In the genomic region with DNA sequence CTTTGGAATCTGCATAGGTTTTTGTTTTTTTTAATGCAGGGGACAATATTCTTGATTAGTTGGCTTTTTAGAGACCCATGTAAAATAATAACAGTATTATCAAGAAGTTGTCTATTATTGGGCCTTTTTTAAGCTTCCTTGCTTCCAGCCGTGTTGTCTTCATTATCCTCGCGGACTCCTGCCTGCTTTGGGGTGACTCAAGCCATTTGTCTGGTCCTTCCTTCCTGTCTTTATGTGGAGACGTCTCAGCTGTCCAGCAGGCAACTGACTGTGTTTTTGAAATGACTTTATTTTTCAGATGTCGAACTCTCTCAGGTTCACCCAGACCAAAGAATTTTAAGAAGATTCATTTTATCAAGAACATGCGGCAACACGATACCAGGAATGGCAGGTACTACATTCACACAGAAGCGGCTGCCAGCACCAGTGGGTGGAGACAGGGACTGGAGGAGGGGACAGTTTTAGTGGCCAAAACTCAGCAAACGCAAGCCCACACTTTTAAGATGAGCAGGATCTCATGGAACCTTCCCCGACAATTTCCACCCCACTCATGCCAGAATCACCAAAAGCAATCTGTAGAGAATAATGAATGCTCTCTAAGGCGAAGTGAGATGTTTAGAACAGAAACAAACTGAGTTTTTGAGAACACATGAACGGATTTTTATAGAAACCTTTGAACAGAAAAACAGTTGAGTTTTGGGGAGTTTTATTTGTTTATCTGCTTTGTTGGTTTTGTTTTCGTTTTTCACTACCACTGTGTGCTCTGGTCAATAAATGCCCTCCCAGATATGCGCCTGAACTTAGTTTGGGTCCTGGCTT, we compare ENCODE assay signal across 12 cellular contexts. TPM values are rescaled to one million over a fixed set of nuclear protein-coding genes. Genes with fewer than 3 reads are reported as not detected.
A peak's percentile ranks its signal among the peaks of the same experiment; 100 is the strongest.
DNase-seq lines count a peak whose midpoint lies in the region; ATAC-seq and TF ChIP-seq lines count a peak whose summit lies in the region.
"Had no signal": no experiment of that assay in that cellular context is flagged by ENCODE, and none has a peak within 500 bp of the region (broad histone marks: within the 10 kb centered on the region; RNA-seq: fewer than 3 reads in every experiment).

No MANE protein-coding gene starts in this region.

- 63% methylated on average over 12 of the region's 14 CpGs for WGBS in mesenchymal stem cell

- no peaks in the 10 kb centered on the region for H3K27me3 ChIP-seq in breast epithelium
- H3K27me3 ChIP-seq in mesenchymal stem cell (ENCODE audit: control insufficient read depth in 1 of 2, insufficient read depth in 1 of 2, low read length in 2 of 2): no peaks in the 10 kb centered on the region
- no peaks in the 10 kb centered on the region for H3K27me3 ChIP-seq in uterus

- H3K4me3 ChIP-seq in breast epithelium (peak overlapping the region in 1 of 3 donors; percentile 19), mesenchymal stem cell (ENCODE audit: insufficient read depth in 1 of 2, low read depth in 1 of 2, low read length in 2 of 2) (peak overlapping the region in 1 of 2 experiments; percentile 54), uterus (no peak overlapping the region)

- no peak overlapping the region for H3K14ac ChIP-seq in mesenchymal stem cell (ENCODE audit: low read length in 2 of 2)

- peaks cover 4% of the 10 kb centered on the region for H3K36me3 Mint-ChIP-seq in MCF 10A (ENCODE audit: insufficient read depth, unreplicated experiment)
- peaks cover 27% of the 10 kb centered on the region for H3K36me3 Mint-ChIP-seq in endothelial cell (ENCODE audit: low read depth, unreplicated experiment)

- H2BK12ac ChIP-seq in mesenchymal stem cell (ENCODE audit: low read length in 2 of 2): peak overlapping the region; percentile 59 to 75

- no peak overlapping the region for H4K8ac ChIP-seq in mesenchymal stem cell (ENCODE audit: low read length)

- H3K27ac ChIP-seq in breast epithelium (peak overlapping the region; percentile 15 to 74), mesenchymal stem cell (ENCODE audit: low read length, poor library complexity, severe bottlenecking) (no peak overlapping the region), uterus (peak overlapping the region; percentile 53 to 67)

- peak overlapping the region in 1 of 2 experiments; percentile 28 for H3K18ac ChIP-seq in mesenchymal stem cell (ENCODE audit: low read depth in 1 of 2, low read length in 2 of 2)

- H2AFZ ChIP-seq in mesenchymal stem cell (ENCODE audit: low read depth, low read length): no peak overlapping the region

- peaks cover 3% of the 10 kb centered on the region for H3K79me1 ChIP-seq in mesenchymal stem cell (replicated peaks; ENCODE audit: low read length, poor library complexity, severe bottlenecking)

- POLR2A ChIA-PET in MCF 10A (lab: Yijun Ruan, JAX): no interaction called here

- H3K27ac Mint-ChIP-seq in MCF 10A (ENCODE audit: low read depth, unreplicated experiment): no peak overlapping the region
- H3K27ac Mint-ChIP-seq in endothelial cell (ENCODE audit: unreplicated experiment): peak overlapping the region; percentile 91
- H3K27ac Mint-ChIP-seq: activated CD4-positive, alpha-beta T cell treated with anti-CD3 and anti-CD28 coated beads for 36 hours; activated T-helper 17 cell treated with anti-CD3 and anti-CD28 coated beads, Interleukin-2, amount 50 U/mL, for 72 hours had no signal

- H3K4me1 Mint-ChIP-seq in MCF 10A (ENCODE audit: insufficient read depth, unreplicated experiment) (no peaks in the 10 kb centered on the region), endothelial cell (ENCODE audit: unreplicated experiment) (peaks cover 56% of the 10 kb centered on the region)
- H3K4me1 Mint-ChIP-seq: activated T-helper 17 cell treated with anti-CD3 and anti-CD28 coated beads, Interleukin-2, amount 50 U/mL, for 72 hours had no signal

- H3K23ac ChIP-seq in mesenchymal stem cell (ENCODE audit: low read length in 2 of 2): no peak overlapping the region

- H2BK120ac ChIP-seq in mesenchymal stem cell (ENCODE audit: low read depth, low read length): no peak overlapping the region

- CTCF ChIA-PET in MCF 10A (lab: Yijun Ruan, JAX): no interaction called here

- peak overlapping the region; percentile 7 for H2AK5ac ChIP-seq in mesenchymal stem cell (ENCODE audit: low read length, severe bottlenecking)

- no peaks in the 10 kb centered on the region for H3K9me3 ChIP-seq in breast epithelium
- H3K9me3 ChIP-seq in mesenchymal stem cell (ENCODE audit: control insufficient read depth, low read length): no peaks in the 10 kb centered on the region
- H3K9me3 ChIP-seq in uterus: no peaks in the 10 kb centered on the region

- H3K9ac ChIP-seq in mesenchymal stem cell (ENCODE audit: low read length): peak overlapping the region; percentile 74

- H2BK15ac ChIP-seq in mesenchymal stem cell (ENCODE audit: low read depth, poor library complexity, severe bottlenecking): no peak overlapping the region

- H3K4me1 ChIP-seq in breast epithelium: peaks cover 0 to 6% of the 10 kb centered on the region in 2 donors
- peaks cover 25% of the 10 kb centered on the region for H3K4me1 ChIP-seq in mesenchymal stem cell (ENCODE audit: control insufficient read depth, insufficient read depth, low read depth, low read length)
- H3K4me1 ChIP-seq in uterus: peaks cover 12 to 13% of the 10 kb centered on the region in 2 donors

- H3K4me3 Mint-ChIP-seq in MCF 10A (ENCODE audit: unreplicated experiment) (no peak overlapping the region), endothelial cell (ENCODE audit: unreplicated experiment) (peak overlapping the region; percentile 21)
- H3K4me3 Mint-ChIP-seq: activated CD4-positive, alpha-beta T cell treated with anti-CD3 and anti-CD28 coated beads for 36 hours; activated T-helper 17 cell treated with anti-CD3 and anti-CD28 coated beads, Interleukin-2, amount 50 U/mL, for 72 hours had no signal

- no peaks in the 10 kb centered on the region for H3K36me3 ChIP-seq in breast epithelium
- peaks cover 21 to 61% of the 10 kb centered on the region in 2 experiments for H3K36me3 ChIP-seq in mesenchymal stem cell (ENCODE audit: control insufficient read depth in 1 of 2, insufficient read depth in 2 of 2, low read depth in 1 of 2, low read length in 2 of 2)
- no peaks in the 10 kb centered on the region for H3K36me3 ChIP-seq in uterus

- no peaks in the 10 kb centered on the region for H3K9me3 Mint-ChIP-seq in MCF 10A (ENCODE audit: unreplicated experiment)
- H3K9me3 Mint-ChIP-seq in endothelial cell (ENCODE audit: unreplicated experiment): no peaks in the 10 kb centered on the region
- H3K9me3 Mint-ChIP-seq: activated T-helper 17 cell treated with anti-CD3 and anti-CD28 coated beads, Interleukin-2, amount 50 U/mL, for 72 hours had no signal

- peak in 1 of 2 donors; percentile 45 for DNase-seq in breast epithelium (ENCODE audit: low spot score in 2 of 2)
- no peak for DNase-seq in MCF 10A (ENCODE audit: unreplicated experiment)
- no peak for DNase-seq in endothelial cell (ENCODE audit: low spot score)
- peak; percentile 69 for DNase-seq in mesenchymal stem cell
- DNase-seq in uterus: no peak
- no peak for DNase-seq in NCI-H446 (lab: John Stamatoyannopoulos, UW)
- no peak for DNase-seq in NCI-H1436 (lab: John Stamatoyannopoulos, UW)
- DNase-seq: activated CD4-positive, alpha-beta T cell treated with anti-CD3 and anti-CD28 coated beads for 36 hours; DMS153; hippocampal formation had no signal

- BruUV-seq in MCF 10A (replicated peaks; lab: Mats Ljungman, UMichigan): no TSS peak

- no peak for ATAC-seq in HG03025 (IDR thresholded peaks at IDR 0.05; ENCODE audit: low FRiP score, unreplicated experiment)
- ATAC-seq: activated CD4-positive, alpha-beta T cell treated with anti-CD3 and anti-CD28 coated beads for 36 hours had no signal

- TF ChIP-seq CTCF in breast epithelium (IDR thresholded peaks at IDR 0.05) (no peak), MCF 10A (IDR thresholded peaks at IDR 0.05; ENCODE audit: unreplicated experiment) (no peak), endothelial cell (IDR thresholded peaks at IDR 0.05; ENCODE audit: unreplicated experiment) (no peak), uterus (IDR thresholded peaks at IDR 0.05) (no peak)

- TF ChIP-seq POLR2A in breast epithelium (IDR thresholded peaks at IDR 0.05) (no peak), uterus (IDR thresholded peaks at IDR 0.05) (no peak)

- no peak overlapping the region for H4K91ac ChIP-seq in mesenchymal stem cell (ENCODE audit: low read length)

- no peak overlapping the region for H3K4ac ChIP-seq in mesenchymal stem cell (ENCODE audit: low read depth in 1 of 2, low read length in 2 of 2)

- intact Hi-C loops in breast epithelium (cut with DNase I; ENCODE audit: low total_unique reads) (no loop called here), MCF 10A (cut with micrococcal nuclease) (no loop called here), uterus (cut with DNase I; ENCODE audit: low total_unique reads) (no loop called here)

- H3K27me3 Mint-ChIP-seq in MCF 10A (ENCODE audit: insufficient read depth, unreplicated experiment) (no peaks in the 10 kb centered on the region), endothelial cell (ENCODE audit: unreplicated experiment) (peaks cover 5% of the 10 kb centered on the region)
- H3K27me3 Mint-ChIP-seq: activated CD4-positive, alpha-beta T cell treated with anti-CD3 and anti-CD28 coated beads for 36 hours; activated T-helper 17 cell treated with anti-CD3 and anti-CD28 coated beads, Interleukin-2, amount 50 U/mL, for 72 hours had no signal

- no peak overlapping the region for H3K4me2 ChIP-seq in mesenchymal stem cell (ENCODE audit: low read length, poor library complexity, severe bottlenecking)

- no peak overlapping the region for H2BK5ac ChIP-seq in mesenchymal stem cell (ENCODE audit: low read depth, low read length, poor library complexity, severe bottlenecking)

RNA-seq across cellular contexts. Expression of a gene that starts 59.1 kb away (rescaled TPM):
- 10 to 100 TPM; 18.1 to 28.7 (median 22.3) TPM for total RNA-seq in breast epithelium
- 3.2 and 3.7 TPM in 2 replicates for total RNA-seq in MCF 10A (2022)
- 24.9 TPM for total RNA-seq in endothelial cell (ENCODE audit: unreplicated experiment)
- 8.1 TPM for polyA plus RNA-seq in mesenchymal stem cell (2013, experiment 1 of 2)
- polyA plus RNA-seq in mesenchymal stem cell (2013, experiment 2 of 2): 8.9 TPM
- total RNA-seq in uterus: 10 to 100 TPM in 1 of 4 donors, 1 to 10 TPM in 3; 8.5 to 12.6 (median 9.2) TPM
